ENCODE assay signal across 1 cellular context in the genomic region with DNA sequence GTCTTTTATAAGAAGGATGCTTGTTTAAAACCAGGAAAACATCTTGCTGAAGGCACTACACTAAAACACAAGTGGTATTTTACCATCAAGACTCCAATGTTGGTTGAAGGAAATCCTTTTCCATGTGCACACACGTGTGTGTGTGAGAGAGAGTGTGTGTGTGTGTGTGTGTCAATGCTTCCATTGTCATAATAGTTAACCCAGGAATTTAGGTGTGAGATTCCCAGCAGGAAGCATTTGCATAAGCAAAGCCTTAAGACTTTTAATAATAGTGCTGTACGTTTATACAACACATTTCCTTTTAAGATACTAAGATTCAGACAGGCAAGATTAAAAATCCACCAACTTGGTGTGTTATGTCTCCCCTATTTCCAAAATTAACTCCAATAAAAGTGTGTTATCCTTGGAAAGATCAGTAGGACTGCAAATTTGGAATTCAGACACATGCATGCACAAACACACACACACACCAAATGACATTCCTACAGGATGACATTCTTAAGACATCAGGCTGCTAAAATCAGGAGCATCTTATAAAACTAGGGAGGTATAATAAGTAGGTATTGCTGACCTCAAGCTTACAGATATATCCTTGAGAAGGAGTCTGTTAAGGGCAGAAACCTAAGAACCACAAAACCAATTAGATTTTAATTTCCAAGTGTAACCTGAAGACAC.
TF ChIP-seq lines count a peak whose summit lies in the region.

No MANE protein-coding gene starts in this region.

TF ChIP-seq in SK-N-SH treated with all-trans-retinoic acid at 6 μM for 48 hours, 23 proteins besides CTCF, POLR2A, EP300 and RAD21 (continued from another document):
- TF ChIP-seq ZFP30 (CRISPR knock-in tag; IDR thresholded peaks at IDR 0.05) (no peak), CSDC2 (CRISPR knock-in tag; IDR thresholded peaks at IDR 0.05) (no peak), ZNF8 (CRISPR knock-in tag; IDR thresholded peaks at IDR 0.05) (no peak), ZNF565 (CRISPR knock-in tag; conservative IDR thresholded peaks at IDR 0.05; ENCODE audit: low read depth) (no peak), TCF4 (CRISPR knock-in tag; IDR thresholded peaks at IDR 0.05; ENCODE audit: borderline replicate concordance) (no peak), RARB (CRISPR knock-in tag; IDR thresholded peaks at IDR 0.05) (no peak), ARNTL (CRISPR knock-in tag; IDR thresholded peaks at IDR 0.05; ENCODE audit: borderline replicate concordance, low read depth) (no peak), ZC3H10 (CRISPR knock-in tag; IDR thresholded peaks at IDR 0.05) (no peak), GLIS3 (CRISPR knock-in tag; IDR thresholded peaks at IDR 0.05) (no peak), ISL1 (CRISPR knock-in tag; IDR thresholded peaks at IDR 0.05) (no peak)
- TF ChIP-seq, protein P1, sequence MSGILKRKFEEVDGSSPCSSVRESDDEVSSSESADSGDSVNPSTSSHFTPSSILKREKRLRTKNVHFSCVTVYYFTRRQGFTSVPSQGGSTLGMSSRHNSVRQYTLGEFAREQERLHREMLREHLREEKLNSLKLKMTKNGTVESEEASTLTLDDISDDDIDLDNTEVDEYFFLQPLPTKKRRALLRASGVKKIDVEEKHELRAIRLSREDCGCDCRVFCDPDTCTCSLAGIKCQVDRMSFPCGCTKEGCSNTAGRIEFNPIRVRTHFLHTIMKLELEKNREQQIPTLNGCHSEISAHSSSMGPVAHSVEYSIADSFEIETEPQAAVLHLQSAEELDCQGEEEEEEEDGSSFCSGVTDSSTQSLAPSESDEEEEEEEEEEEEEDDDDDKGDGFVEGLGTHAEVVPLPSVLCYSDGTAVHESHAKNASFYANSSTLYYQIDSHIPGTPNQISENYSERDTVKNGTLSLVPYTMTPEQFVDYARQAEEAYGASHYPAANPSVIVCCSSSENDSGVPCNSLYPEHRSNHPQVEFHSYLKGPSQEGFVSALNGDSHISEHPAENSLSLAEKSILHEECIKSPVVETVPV (CRISPR knock-in tag; IDR thresholded peaks at IDR 0.05), result no peak
- TF ChIP-seq, protein P2, sequence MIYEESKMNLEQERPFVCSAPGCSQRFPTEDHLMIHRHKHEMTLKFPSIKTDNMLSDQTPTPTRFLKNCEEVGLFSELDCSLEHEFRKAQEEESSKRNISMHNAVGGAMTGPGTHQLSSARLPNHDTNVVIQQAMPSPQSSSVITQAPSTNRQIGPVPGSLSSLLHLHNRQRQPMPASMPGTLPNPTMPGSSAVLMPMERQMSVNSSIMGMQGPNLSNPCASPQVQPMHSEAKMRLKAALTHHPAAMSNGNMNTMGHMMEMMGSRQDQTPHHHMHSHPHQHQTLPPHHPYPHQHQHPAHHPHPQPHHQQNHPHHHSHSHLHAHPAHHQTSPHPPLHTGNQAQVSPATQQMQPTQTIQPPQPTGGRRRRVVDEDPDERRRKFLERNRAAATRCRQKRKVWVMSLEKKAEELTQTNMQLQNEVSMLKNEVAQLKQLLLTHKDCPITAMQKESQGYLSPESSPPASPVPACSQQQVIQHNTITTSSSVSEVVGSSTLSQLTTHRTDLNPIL (CRISPR knock-in tag; IDR thresholded peaks at IDR 0.05; ENCODE audit: low read depth), result no peak
- TF ChIP-seq, protein P3, sequence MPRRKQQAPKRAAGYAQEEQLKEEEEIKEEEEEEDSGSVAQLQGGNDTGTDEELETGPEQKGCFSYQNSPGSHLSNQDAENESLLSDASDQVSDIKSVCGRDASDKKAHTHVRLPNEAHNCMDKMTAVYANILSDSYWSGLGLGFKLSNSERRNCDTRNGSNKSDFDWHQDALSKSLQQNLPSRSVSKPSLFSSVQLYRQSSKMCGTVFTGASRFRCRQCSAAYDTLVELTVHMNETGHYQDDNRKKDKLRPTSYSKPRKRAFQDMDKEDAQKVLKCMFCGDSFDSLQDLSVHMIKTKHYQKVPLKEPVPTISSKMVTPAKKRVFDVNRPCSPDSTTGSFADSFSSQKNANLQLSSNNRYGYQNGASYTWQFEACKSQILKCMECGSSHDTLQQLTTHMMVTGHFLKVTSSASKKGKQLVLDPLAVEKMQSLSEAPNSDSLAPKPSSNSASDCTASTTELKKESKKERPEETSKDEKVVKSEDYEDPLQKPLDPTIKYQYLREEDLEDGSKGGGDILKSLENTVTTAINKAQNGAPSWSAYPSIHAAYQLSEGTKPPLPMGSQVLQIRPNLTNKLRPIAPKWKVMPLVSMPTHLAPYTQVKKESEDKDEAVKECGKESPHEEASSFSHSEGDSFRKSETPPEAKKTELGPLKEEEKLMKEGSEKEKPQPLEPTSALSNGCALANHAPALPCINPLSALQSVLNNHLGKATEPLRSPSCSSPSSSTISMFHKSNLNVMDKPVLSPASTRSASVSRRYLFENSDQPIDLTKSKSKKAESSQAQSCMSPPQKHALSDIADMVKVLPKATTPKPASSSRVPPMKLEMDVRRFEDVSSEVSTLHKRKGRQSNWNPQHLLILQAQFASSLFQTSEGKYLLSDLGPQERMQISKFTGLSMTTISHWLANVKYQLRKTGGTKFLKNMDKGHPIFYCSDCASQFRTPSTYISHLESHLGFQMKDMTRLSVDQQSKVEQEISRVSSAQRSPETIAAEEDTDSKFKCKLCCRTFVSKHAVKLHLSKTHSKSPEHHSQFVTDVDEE (CRISPR knock-in tag; IDR thresholded peaks at IDR 0.05), result no peak
